12 cellular contexts compared by ENCODE assay signal in genomic region chr2:46955764-46956163, GRCh38. TPM values are rescaled to one million over a fixed set of nuclear protein-coding genes. Genes with fewer than 3 reads are reported as not detected.
DNase-seq lines count a peak whose midpoint lies in the region; ATAC-seq, FAIRE-seq and TF ChIP-seq lines count a peak whose summit lies in the region.
"Had no signal": no experiment of that assay in that cellular context is flagged by ENCODE, and none has a peak within 500 bp of the region (broad histone marks: within the 10 kb centered on the region; RNA-seq: fewer than 3 reads in every experiment).

No MANE protein-coding gene starts in this region.

- H3K9ac ChIP-seq in PC-3 (ENCODE audit: low read length): peak overlapping the region; percentile 2; the same call in 1 of the 2 replicates

- no peaks in the 10 kb centered on the region for H3F3A ChIP-seq in PC-3 (ENCODE audit: low read length, unreplicated experiment)

- H2AFZ ChIP-seq in ACC112 (ENCODE audit: low read length, unreplicated experiment) (no peak overlapping the region), PC-3 (ENCODE audit: low read length) (no peak overlapping the region)

- H3K4me3 ChIP-seq in ACC112 (ENCODE audit: low read depth, low read length) (no peak overlapping the region), PC-3 (ENCODE audit: low read length) (no peak overlapping the region; the same call in 1 of the 2 replicates), esophagus squamous epithelium (no peak overlapping the region), pancreas (no peak overlapping the region)

- TF ChIP-seq CTCF in PC-3 (conservative IDR thresholded peaks at IDR 0.05; ENCODE audit: low read depth, low read length) (no peak), esophagus squamous epithelium (IDR thresholded peaks at IDR 0.05) (no peak), pancreas (IDR thresholded peaks at IDR 0.05) (no peak)

- peak overlapping the region; percentile 77 for H3K4me2 ChIP-seq in PC-3 (ENCODE audit: low read length)

- no peaks in the 10 kb centered on the region for H4K20me1 ChIP-seq in PC-3 (ENCODE audit: low read length)

- no TSS peak for BruUV-seq in PC-3 (replicated peaks; lab: Mats Ljungman, UMichigan)

- CTCF ChIA-PET in PC-3 (lab: Charles Lee): no interaction called here

- H3K79me2 ChIP-seq in ACC112 (ENCODE audit: control insufficient read depth, insufficient read depth, low read length, unreplicated experiment) (peaks cover 14% of the 10 kb centered on the region), PC-3 (ENCODE audit: low read length) (no peaks in the 10 kb centered on the region)

- intact Hi-C loops in PC-3 (cut with micrococcal nuclease): no loop called here
- intact Hi-C loops in esophagus squamous epithelium (cut with DNase I): no loop called here
- intact Hi-C loops in pancreas (cut with DNase I): no loop called here

- H3K27ac ChIP-seq in ACC112 (ENCODE audit: low read depth, low read length) (peak overlapping the region; percentile 71), PC-3 (ENCODE audit: low read length) (peak overlapping the region; percentile 64), esophagus squamous epithelium (peak overlapping the region; percentile 27 to 74 (median 70)), pancreas (peak overlapping the region; percentile 52 to 59 (median 56))

- no peak for FAIRE-seq in pancreas (lab: Jason Lieb, UNC)

- no peak for TF ChIP-seq POLR2A in esophagus squamous epithelium (IDR thresholded peaks at IDR 0.05)

- WGBS in esophagus squamous epithelium, 2 donors: 89 to 95% methylated on average over 3 to 4 of the region's 4 CpGs
- WGBS in pancreas, 2 donors: 46 to 47% methylated on average over 4 of the region's 4 CpGs

- peaks cover 26% of the 10 kb centered on the region for H3K4me1 ChIP-seq in ACC112 (ENCODE audit: control insufficient read depth, insufficient read depth, low read length, unreplicated experiment)
- H3K4me1 ChIP-seq in PC-3 (ENCODE audit: insufficient read depth, low read length): peaks cover 24% of the 10 kb centered on the region
- H3K4me1 ChIP-seq in esophagus squamous epithelium: peaks cover 9 to 17% (median 13%) of the 10 kb centered on the region in 3 donors
- peaks cover 19 to 24% (median 20%) of the 10 kb centered on the region in 3 donors for H3K4me1 ChIP-seq in pancreas

- DNase-seq in PC-3: no peak
- DNase-seq in esophagus squamous epithelium (lab: John Stamatoyannopoulos, UW): no peak
- DNase-seq in pancreas: peak in 2 of 6 donors; percentile 33 to 43
- no peak for DNase-seq in anterior cingulate cortex (lab: John Stamatoyannopoulos, UW)
- no peak for DNase-seq in SW480 (ENCODE audit: low spot score)
- DNase-seq: activated T-cell treated with anti-CD3 and anti-CD28 coated beads, Interleukin-2, amount 50 U/mL, for 72 hours; naive B cell; NCI-H1092; stimulated activated CD4-positive, alpha-beta T cell treated with anti-CD3 and anti-CD28 coated beads, Interleukin-4, amount 100 ng/mL, for 4 hours had no signal

- no peak for ATAC-seq in PC-3
- peak; percentile 39 to 56 (median 44) for ATAC-seq in pancreas
- no peak for ATAC-seq in HG02970 (IDR thresholded peaks at IDR 0.05; ENCODE audit: low FRiP score, unreplicated experiment)
- no peak for ATAC-seq in GM19328 (IDR thresholded peaks at IDR 0.05; ENCODE audit: unreplicated experiment)
- ATAC-seq: activated T-cell treated with anti-CD3 and anti-CD28 coated beads, Interleukin-2, amount 50 U/mL, for 72 hours had no signal

- H3K36me3 ChIP-seq in ACC112 (ENCODE audit: insufficient read depth, low read length): peaks cover 39% of the 10 kb centered on the region
- peaks cover 33% of the 10 kb centered on the region; the same call in 1 of the 2 replicates for H3K36me3 ChIP-seq in PC-3 (ENCODE audit: low read depth, low read length)
- peaks cover 18 to 100% (median 35%) of the 10 kb centered on the region in 3 donors for H3K36me3 ChIP-seq in esophagus squamous epithelium
- H3K36me3 ChIP-seq in pancreas: peaks cover 0 to 30% (median 9%) of the 10 kb centered on the region in 3 donors

- no peaks in the 10 kb centered on the region for H3K27me3 ChIP-seq in ACC112 (ENCODE audit: insufficient read depth, low read length)
- H3K27me3 ChIP-seq in PC-3 (ENCODE audit: low read length): no peaks in the 10 kb centered on the region
- no peaks in the 10 kb centered on the region for H3K27me3 ChIP-seq in esophagus squamous epithelium
- H3K27me3 ChIP-seq in pancreas: no peaks in the 10 kb centered on the region

- POLR2A ChIA-PET in PC-3 (lab: Charles Lee; ENCODE audit: unreplicated experiment): no interaction called here

- H3K9me2 ChIP-seq in PC-3 (replicated peaks; ENCODE audit: low read length): no peaks in the 10 kb centered on the region

- H3K9me3 ChIP-seq in PC-3 (ENCODE audit: low read length) (no peaks in the 10 kb centered on the region), esophagus squamous epithelium (no peaks in the 10 kb centered on the region), pancreas (no peaks in the 10 kb centered on the region)

RNA-seq across cellular contexts. Expression of gene TTC7A, which starts 14.7 kb away (rescaled TPM):
- total RNA-seq in PC-3 (2014; rRNA removed): 21.8 and 24.2 TPM in 2 replicates
- total RNA-seq in esophagus squamous epithelium: 10 to 100 TPM; 13.7 to 31.3 (median 28.2) TPM
- 10 to 100 TPM; 14.4 to 23.7 (median 21.2) TPM for total RNA-seq in pancreas
- 10 to 100 TPM; 10.4 to 21.6 TPM for polyA plus RNA-seq in pancreas

RNA-seq across cellular contexts. Expression of gene MCFD2, which starts 40.2 kb away (rescaled TPM):
- total RNA-seq in PC-3 (2014; rRNA removed) (91.9 and 112 TPM in 2 replicates), esophagus squamous epithelium (10 to 100 TPM; 49.7 to 62.8 (median 56.7) TPM), pancreas (100 to 1,000 TPM in 4 of 6 donors, 10 to 100 TPM in 2; 82.3 to 180 (median 107) TPM)
- polyA plus RNA-seq in pancreas: 10 to 100 TPM; 20.1 to 31.4 TPM

Comparison
In these comparisons a context has a peak if more than half of its experiments do, and no peak if none do; other contexts are left out.
1. ATAC-seq: peak in pancreas (4 of 4); none in PC-3 (single experiment), HG02970 (single experiment) and GM19328 (single experiment).
2. Peak in every context shown above with its lines, with median percentiles within 50 percentile points of each other: H3K27ac ChIP-seq.